ENCODE assay signal across 13 cellular contexts in genomic region chr3:27678234-27678633, GRCh38. TPM values are rescaled to one million over a fixed set of nuclear protein-coding genes. Genes with fewer than 3 reads are reported as not detected.
"Had no signal": no experiment of that assay in that cellular context is flagged by ENCODE, and none has a peak within 500 bp of the region (broad histone marks: within the 10 kb centered on the region; RNA-seq: fewer than 3 reads in every experiment).

No MANE protein-coding gene starts in this region.

- H3K9me3 Mint-ChIP-seq: effector memory CD8-positive, alpha-beta T cell; stimulated activated memory B cell treated with anti-CD40 and anti-IgM and Interleukin-4, amounts not matched to agents 10 μg/mL and 1 μg/mL and 100 μg/mL, for 72 hours; T-helper 2 cell treated with Interferon-gamma antibody and Interleukin-4, amounts not matched to agents 5 μg/mL and 100 μg/mL, for 36 hours had no signal

- H3K27ac Mint-ChIP-seq: dendritic cell treated with granulocyte-macrophage colony-stimulating factor and Interleukin-4, amounts not matched to agents 40 ng/mL and 50 ng/mL, for 4 days; effector memory CD8-positive, alpha-beta T cell; stimulated activated memory B cell treated with anti-CD40 and anti-IgM and Interleukin-4, amounts not matched to agents 10 μg/mL and 1 μg/mL and 100 μg/mL, for 72 hours; T-helper 2 cell treated with Interferon-gamma antibody and Interleukin-4, amounts not matched to agents 5 μg/mL and 100 μg/mL, for 36 hours had no signal

- H3K4me3 ChIP-seq: body of pancreas had no signal

- DNase-seq: activated CD4-positive, alpha-beta T cell treated with anti-CD3 and anti-CD28 coated beads, Interleukin-2, amount 50 U/mL, for 48 hours; activated naive CD4-positive, alpha-beta T cell treated with Interleukin-2 at 50 U/mL for 16 hours; effector memory CD8-positive, alpha-beta T cell; hypothalamus; midbrain; naive B cell; posterior cingulate gyrus; small intestine had no signal

- ATAC-seq: effector memory CD8-positive, alpha-beta T cell; stimulated activated memory B cell treated with anti-CD40 and anti-IgM and Interleukin-4, amounts not matched to agents 10 μg/mL and 1 μg/mL and 100 μg/mL, for 72 hours had no signal

- H3K27ac ChIP-seq: body of pancreas had no signal

- H3K36me3 Mint-ChIP-seq: stimulated activated memory B cell treated with anti-CD40 and anti-IgM and Interleukin-4, amounts not matched to agents 10 μg/mL and 1 μg/mL and 100 μg/mL, for 72 hours had no signal

- H3K4me3 Mint-ChIP-seq: dendritic cell treated with granulocyte-macrophage colony-stimulating factor and Interleukin-4, amounts not matched to agents 40 ng/mL and 50 ng/mL, for 4 days; effector memory CD8-positive, alpha-beta T cell; naive B cell; stimulated activated memory B cell treated with anti-CD40 and anti-IgM and Interleukin-4, amounts not matched to agents 10 μg/mL and 1 μg/mL and 100 μg/mL, for 72 hours; T-helper 2 cell treated with Interferon-gamma antibody and Interleukin-4, amounts not matched to agents 5 μg/mL and 100 μg/mL, for 36 hours had no signal

- H3K9me3 ChIP-seq: body of pancreas had no signal

- H3K27me3 ChIP-seq: body of pancreas had no signal

RNA-seq across cellular contexts. Expression of gene EOMES, which starts 43.9 kb away (rescaled TPM):
- total RNA-seq: epithelial cell of proximal tubule had no signal
